Comparison of ENCODE assay signal across 8 cellular contexts in the genomic region with DNA sequence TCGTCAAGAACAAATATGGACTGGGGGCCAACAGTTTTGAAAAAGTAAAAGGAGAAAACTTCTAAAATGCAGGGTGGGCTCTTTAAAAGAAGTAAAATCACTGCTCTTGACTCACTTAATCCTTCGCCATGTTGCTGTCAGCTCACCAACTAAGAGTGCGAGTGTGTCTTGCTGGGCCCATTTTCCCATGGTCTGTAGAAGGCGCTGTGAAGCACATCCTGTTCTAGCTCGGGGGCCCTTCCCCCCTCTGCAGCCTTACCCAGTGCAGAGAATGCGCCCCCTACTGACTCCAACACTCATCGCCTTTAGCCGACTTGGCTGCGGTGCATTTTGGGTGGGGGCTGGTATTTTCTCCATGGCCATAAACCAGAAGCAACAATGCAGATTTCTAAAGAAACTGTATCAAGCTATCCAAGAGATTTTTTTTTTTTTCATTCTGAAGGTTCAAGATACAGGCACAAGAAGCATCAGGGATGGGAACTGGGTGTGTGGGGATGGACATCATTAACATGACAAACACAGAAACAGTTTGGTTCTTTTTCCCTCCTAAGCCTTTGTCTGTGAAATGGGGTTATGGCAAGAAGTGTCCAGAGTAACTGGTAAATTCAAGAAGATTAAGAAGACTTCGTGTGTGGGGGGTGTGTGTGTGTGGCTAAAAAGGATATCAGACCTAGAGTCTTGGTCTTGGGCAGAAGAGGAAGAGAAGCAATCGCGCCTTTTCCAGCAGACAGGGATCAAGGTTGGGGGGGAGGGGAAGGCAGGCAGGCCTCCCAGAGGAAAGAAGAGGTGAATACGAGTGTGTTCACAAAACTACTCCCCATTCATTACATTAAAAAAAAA. TPM values are rescaled to one million over a fixed set of nuclear protein-coding genes. Genes with fewer than 3 reads are reported as not detected.
DNase-seq lines count a peak whose midpoint lies in the region; ATAC-seq, FAIRE-seq and TF ChIP-seq lines count a peak whose summit lies in the region.

No MANE protein-coding gene starts in this region.

- H3K4me3 ChIP-seq in AG04449 (ENCODE audit: low read depth, low read length) (peak overlapping the region; percentile 79), keratinocyte (ENCODE audit: control insufficient read depth in 2 of 3, extremely low read depth in 1 of 3, insufficient read depth in 2 of 3, low read depth in 1 of 3, low read length in 3 of 3) (peak overlapping the region; percentile 86 to 92 (median 87))

- no peaks in the 10 kb centered on the region for H3K9me3 ChIP-seq in keratinocyte (ENCODE audit: control insufficient read depth, low read depth, low read length)

- H3K9ac ChIP-seq in keratinocyte (ENCODE audit: control insufficient read depth, extremely low read depth, insufficient read depth, low read length) = peak overlapping the region; percentile 87

- no peaks in the 10 kb centered on the region for H4K20me1 ChIP-seq in keratinocyte (ENCODE audit: control insufficient read depth, extremely low read depth, insufficient read depth, low read length)

- H3K4me1 Mint-ChIP-seq in WTC11 = peaks cover 57% of the 10 kb centered on the region
- peaks cover 50% of the 10 kb centered on the region for H3K4me1 Mint-ChIP-seq in central memory CD8-positive, alpha-beta T cell

- peaks cover 15 to 25% of the 10 kb centered on the region in 2 experiments for H3K36me3 ChIP-seq in keratinocyte (ENCODE audit: control insufficient read depth in 2 of 2, extremely low read depth in 1 of 2, insufficient read depth in 2 of 2, low read length in 2 of 2)

- CTCF ChIA-PET in AG04449 (lab: Yijun Ruan, JAX) = interaction anchor here (0.6 to 17.0 kb wide), 29 partner anchors 9 to 399 kb away, joined by 3 to 332 read pairs (median 5); partner anchors contain the start of gene BCAS4
- CTCF ChIA-PET in WTC11 (lab: Charles Lee) = interaction anchor here (0.5 to 7.6 kb wide), 25 partner anchors 10 to 921 kb away, joined by 3 to 127 read pairs (median 4); partner anchors contain the start of genes BCAS4, DPM1 and MOCS3

- H3K27ac ChIP-seq in keratinocyte (ENCODE audit: control insufficient read depth, insufficient read depth, low read length) = peak overlapping the region; percentile 88

- DNase-seq in AG04449 (ENCODE audit: low read depth, low spot score) (peak; percentile 78), NCI-H2227 (lab: John Stamatoyannopoulos, UW; ENCODE audit: unreplicated experiment) (peak; percentile 98), WTC11 (ENCODE audit: low spot score) (peak; percentile 94), keratinocyte (ENCODE audit: low read depth, low spot score) (peak; percentile 91)
- peak; percentile 85 to 91 for DNase-seq in central memory CD8-positive, alpha-beta T cell (ENCODE audit: low spot score in 2 of 2)
- DNase-seq in stimulated activated CD4-positive, alpha-beta T cell treated with anti-CD3 and anti-CD28 coated beads, Interleukin-12 subunit alpha, Interleukin-12 subunit beta, amount 100 ng/mL, for 48 hours (ENCODE audit: low read depth in 2 of 3, low spot score in 1 of 3) = peak; percentile 89 to 96 (median 91)

- no peaks in the 10 kb centered on the region for H3K27me3 Mint-ChIP-seq in WTC11 (ENCODE audit: low read depth)
- no peaks in the 10 kb centered on the region for H3K27me3 Mint-ChIP-seq in central memory CD8-positive, alpha-beta T cell

- dilution Hi-C loops in keratinocyte (cut with MboI; ENCODE audit: extremely low pct_ligation_motif_present, low sequenced_read_pairs) = no loop called here

- H3K4me3 Mint-ChIP-seq in WTC11 = peak overlapping the region; percentile 88
- peak overlapping the region; percentile 99 for H3K4me3 Mint-ChIP-seq in central memory CD8-positive, alpha-beta T cell

- peak overlapping the region; percentile 97 for H3K27ac Mint-ChIP-seq in WTC11
- H3K27ac Mint-ChIP-seq in central memory CD8-positive, alpha-beta T cell (ENCODE audit: low read depth) = peak overlapping the region; percentile 98

- peak; percentile 97 for TF ChIP-seq CTCF in AG04449 (IDR thresholded peaks at IDR 0.05; ENCODE audit: insufficient read depth, low read length, missing control alignments)
- peak; percentile 68 for TF ChIP-seq CTCF in WTC11 (IDR thresholded peaks at IDR 0.05)
- TF ChIP-seq CTCF in keratinocyte (optimal IDR thresholded peaks at IDR 0.05 in 1 of 3, IDR thresholded peaks at IDR 0.05 in 1 of 3, conservative IDR thresholded peaks at IDR 0.05 in 1 of 3; ENCODE audit: extremely low read depth in 1 of 3, insufficient read depth in 2 of 3, low read length in 3 of 3) = peak; percentile 100

- H2AFZ ChIP-seq in keratinocyte (ENCODE audit: control insufficient read depth, low read length) = no peak overlapping the region

- peak; percentile 60 for FAIRE-seq in keratinocyte (lab: Jason Lieb, UNC)

- H3K4me2 ChIP-seq in keratinocyte (ENCODE audit: control insufficient read depth, extremely low read depth, insufficient read depth, low read depth, low read length) = peak overlapping the region; percentile 99

- H3K4me1 ChIP-seq in keratinocyte (ENCODE audit: control insufficient read depth, extremely low read depth, insufficient read depth, low read length) = peaks cover 21% of the 10 kb centered on the region

- ATAC-seq in GM18868 (IDR thresholded peaks at IDR 0.05; ENCODE audit: unreplicated experiment) (peak; percentile 68), HG03175 (IDR thresholded peaks at IDR 0.05; ENCODE audit: unreplicated experiment) (peak; percentile 61), WTC11 (peak; percentile 79)
- peak; percentile 72 for ATAC-seq in central memory CD8-positive, alpha-beta T cell (replicated peaks; ENCODE audit: extremely low read depth, poor library complexity, severe bottlenecking)

- no peaks in the 10 kb centered on the region for H3K9me1 ChIP-seq in keratinocyte (ENCODE audit: control insufficient read depth, extremely low read depth, insufficient read depth, low read length)

- POLR2A ChIA-PET in AG04449 (lab: Yijun Ruan, JAX) (interaction anchor here (0.6 to 3.3 kb wide), 7 partner anchors 8 to 636 kb away, joined by 3 to 18 read pairs (median 5); partner anchors contain the start of gene BCAS4), WTC11 (lab: Charles Lee) (interaction anchor here (0.9 to 1.5 kb wide), 8 partner anchors 9 to 139 kb away, joined by 3 to 6 read pairs (median 4); partner anchors contain the start of genes BCAS4, DPM1 and MOCS3)

- no peaks in the 10 kb centered on the region for H3K27me3 ChIP-seq in keratinocyte (ENCODE audit: control insufficient read depth, extremely low read depth, insufficient read depth, low read length)

- peaks cover 59% of the 10 kb centered on the region for H3K79me2 ChIP-seq in keratinocyte (ENCODE audit: control insufficient read depth, insufficient read depth, low read length)

- H3K9me3 Mint-ChIP-seq in WTC11 = no peaks in the 10 kb centered on the region
- H3K9me3 Mint-ChIP-seq in central memory CD8-positive, alpha-beta T cell = no peaks in the 10 kb centered on the region

- H3K36me3 Mint-ChIP-seq in WTC11 = peaks cover 50% of the 10 kb centered on the region
- peaks cover 43% of the 10 kb centered on the region for H3K36me3 Mint-ChIP-seq in central memory CD8-positive, alpha-beta T cell (ENCODE audit: insufficient read depth)

TF ChIP-seq in WTC11, 78 proteins besides CTCF, POLR2A, EP300 and RAD21 (continues in another document):
- TF ChIP-seq ETV6 (CRISPR knock-in tag; IDR thresholded peaks at IDR 0.05) (0 out of 2 replicates have a peak, but pooled peaks have one; percentile 40), MAX (CRISPR knock-in tag; IDR thresholded peaks at IDR 0.05) (peak; percentile 63; the same call in 1 of the 2 replicates)

RNA-seq across cellular contexts. Expression of gene ADNP, which starts 1.7 kb away (rescaled TPM):
- 106 to 116 TPM (median 109 TPM) in 3 replicates for total RNA-seq in WTC11 (2021)
- 21.6 to 31.3 TPM (median 29.3 TPM) in 3 replicates for polyA plus RNA-seq in keratinocyte
- polyA plus RNA-seq in keratinocyte (2011; ENCODE audit: low read depth) = 29.4 TPM
- 18.1 and 33.5 TPM in 2 replicates for polyA plus RNA-seq in keratinocyte (2011; cell fraction: cytosol; rRNA removed)
- 59.4 and 69.7 TPM in 2 replicates for polyA plus RNA-seq in keratinocyte (2011; cell fraction: nucleus; rRNA removed)
- polyA plus RNA-seq in keratinocyte (2012; ENCODE audit: low replicate concordance) = 34.7 and 35.3 TPM in 2 replicates
- 31.1 to 61.9 TPM (median 31.2 TPM) in 3 replicates for polyA minus RNA-seq in keratinocyte
- 16.7 TPM for polyA minus RNA-seq in keratinocyte (2011; cell fraction: cytosol; rRNA and poly(A)+ RNA removed)
- polyA minus RNA-seq in keratinocyte (2011; cell fraction: nucleus; rRNA and poly(A)+ RNA removed) = 31.7 and 73.8 TPM in 2 replicates

RNA-seq across cellular contexts. Expression of gene DPM1, which starts 28.8 kb away (rescaled TPM):
- 50.0 to 57.8 TPM (median 50.4 TPM) in 3 replicates for total RNA-seq in WTC11 (2021)
- polyA plus RNA-seq in keratinocyte = 57.2 to 99.4 TPM (median 78.0 TPM) in 3 replicates
- 54.8 TPM for polyA plus RNA-seq in keratinocyte (2011; ENCODE audit: low read depth)
- polyA plus RNA-seq in keratinocyte (2011; cell fraction: cytosol; rRNA removed) = 52.2 and 67.8 TPM in 2 replicates
- 56.3 and 100 TPM in 2 replicates for polyA plus RNA-seq in keratinocyte (2011; cell fraction: nucleus; rRNA removed)
- 64.9 and 71.9 TPM in 2 replicates for polyA plus RNA-seq in keratinocyte (2012; ENCODE audit: low replicate concordance)
- polyA minus RNA-seq in keratinocyte = 4.3 to 21.9 TPM (median 14.2 TPM) in 3 replicates
- 26.7 TPM for polyA minus RNA-seq in keratinocyte (2011; cell fraction: cytosol; rRNA and poly(A)+ RNA removed)
- polyA minus RNA-seq in keratinocyte (2011; cell fraction: nucleus; rRNA and poly(A)+ RNA removed) = 16.5 and 22.0 TPM in 2 replicates

RNA-seq across cellular contexts. Expression of gene MOCS3, which starts 29.1 kb away (rescaled TPM):
- total RNA-seq in WTC11 (2021) = 6.0 to 6.7 TPM (median 6.0 TPM) in 3 replicates
- polyA plus RNA-seq in keratinocyte = 4.0 to 5.8 TPM (median 4.5 TPM) in 3 replicates
- polyA plus RNA-seq in keratinocyte (2011; ENCODE audit: low read depth) = 1.1 TPM
- polyA plus RNA-seq in keratinocyte (2011; cell fraction: cytosol; rRNA removed) = 3.1 and 3.4 TPM in 2 replicates
- 4.7 and 5.6 TPM in 2 replicates for polyA plus RNA-seq in keratinocyte (2011; cell fraction: nucleus; rRNA removed)
- 2.8 and 5.2 TPM in 2 replicates for polyA plus RNA-seq in keratinocyte (2012; ENCODE audit: low replicate concordance)
- polyA minus RNA-seq in keratinocyte = 6.3 to 10.3 TPM (median 7.0 TPM) in 3 replicates
- 8.2 TPM for polyA minus RNA-seq in keratinocyte (2011; cell fraction: cytosol; rRNA and poly(A)+ RNA removed)
- 7.5 and 8.1 TPM in 2 replicates for polyA minus RNA-seq in keratinocyte (2011; cell fraction: nucleus; rRNA and poly(A)+ RNA removed)

Comparison
In these comparisons a context has a peak if more than half of its experiments do, and no peak if none do; other contexts are left out.
1. Peak in every context shown above with its lines: DNase-seq, ATAC-seq, H3K4me3 ChIP-seq and H3K27ac ChIP-seq.